ENCODE assay signal across 1 cellular context in genomic region chr20:33444797-33445560, GRCh38.
TF ChIP-seq lines count a peak whose summit lies in the region.

No MANE protein-coding gene starts in this region.

TF ChIP-seq in GM12878, 131 proteins besides CTCF, POLR2A, EP300 and RAD21:
- no peak for TF ChIP-seq ZSCAN29 (IDR thresholded peaks at IDR 0.05)
- no peak for TF ChIP-seq IRF5 (IDR thresholded peaks at IDR 0.05; ENCODE audit: borderline replicate concordance)
- no peak for TF ChIP-seq BACH1 (IDR thresholded peaks at IDR 0.05; ENCODE audit: borderline replicate concordance)
- no peak for TF ChIP-seq E4F1 (IDR thresholded peaks at IDR 0.05; ENCODE audit: borderline replicate concordance, partially characterized antibody)
- no peak for TF ChIP-seq SREBF1 (IDR thresholded peaks at IDR 0.05; ENCODE audit: low read length)
- no peak for TF ChIP-seq JUND (IDR thresholded peaks at IDR 0.05; ENCODE audit: low read depth, low read length)
